Comparison of ENCODE assay signal across 8 cellular contexts in genomic region chr10:84328303-84329093, GRCh38. TPM values are rescaled to one million over a fixed set of nuclear protein-coding genes. Genes with fewer than 3 reads are reported as not detected.
A peak's percentile ranks its signal among the peaks of the same experiment; 100 is the strongest.
DNase-seq lines count a peak whose midpoint lies in the region; ATAC-seq and TF ChIP-seq lines count a peak whose summit lies in the region.

CCSER2 (plus strand) TSS chr10:84328589; CDS start chr10:84371053, 42,464 bp downstream.

- DNase-seq in ELR (ENCODE audit: low read depth) (peak; percentile 96), SHP77 treated with DMSO at 0.1 percent for 48 hours (lab: John Stamatoyannopoulos, UW) (peak; percentile 63), activated gamma-delta T cell treated with Interleukin-2 at 50 U/mL for 16 hours (peak; percentile 90), fibroblast of villous mesenchyme (ENCODE audit: low read depth) (peak; percentile 96), neural progenitor cell (ENCODE audit: low spot score) (peak; percentile 98)

- peak; percentile 50 for ATAC-seq in GM21786 (IDR thresholded peaks at IDR 0.05; ENCODE audit: unreplicated experiment)

- H3K4me2 ChIP-seq in neural progenitor cell, result peak within 1 kb of the TSS; percentile 89

- H2AFZ ChIP-seq in neural progenitor cell (replicated peaks), result peak within 1 kb of the TSS; percentile 83

- peak within 1 kb of the TSS; percentile 98 for H3K27ac Mint-ChIP-seq in neural progenitor cell

- H3K27ac ChIP-seq in KOPT-K1 (ENCODE audit: low read depth, low read length, poor library complexity, severe bottlenecking), result peak within 1 kb of the TSS; percentile 68
- peak within 1 kb of the TSS; percentile 94 for H3K27ac ChIP-seq in neural progenitor cell
- peak within 1 kb of the TSS; percentile 62 for H3K27ac ChIP-seq in stomach smooth muscle (ENCODE audit: low read length)

- no peaks in the 10 kb centered on the region for H3K27me3 ChIP-seq in neural progenitor cell
- no peaks in the 10 kb centered on the region for H3K27me3 ChIP-seq in stomach smooth muscle (ENCODE audit: control insufficient read depth in 1 of 2, insufficient read depth in 2 of 2, low read length in 2 of 2)

- H4K20me1 ChIP-seq in neural progenitor cell (ENCODE audit: low read depth), result peaks cover 30% of the 10 kb centered on the region

- peak within 1 kb of the TSS; percentile 73 for H3K4me3 ChIP-seq in fibroblast of villous mesenchyme (ENCODE audit: low read depth, low read length)
- H3K4me3 ChIP-seq in neural progenitor cell, result peak within 1 kb of the TSS; percentile 76
- peak within 1 kb of the TSS; percentile 69 to 79 for H3K4me3 ChIP-seq in stomach smooth muscle (ENCODE audit: low read length in 2 of 2)

- H3K36me3 Mint-ChIP-seq in neural progenitor cell, result no peaks in the 10 kb centered on the region

- TF ChIP-seq CTCF in fibroblast of villous mesenchyme (IDR thresholded peaks at IDR 0.05; ENCODE audit: insufficient read depth, low read depth, low read length) (no peak), neural progenitor cell (IDR thresholded peaks at IDR 0.05) (peak; percentile 30)

- H3K9me3 ChIP-seq in KOPT-K1 (ENCODE audit: insufficient read depth, low read length, poor library complexity, severe bottlenecking), result no peaks in the 10 kb centered on the region
- H3K9me3 ChIP-seq in neural progenitor cell (ENCODE audit: low read depth), result no peaks in the 10 kb centered on the region
- no peaks in the 10 kb centered on the region for H3K9me3 ChIP-seq in stomach smooth muscle (ENCODE audit: control insufficient read depth in 2 of 2, low read length in 2 of 2)

- peaks cover 28% of the 10 kb centered on the region for H3K4me1 Mint-ChIP-seq in neural progenitor cell

- H3K9ac ChIP-seq in neural progenitor cell, result peak within 1 kb of the TSS; percentile 69
- H3K9ac ChIP-seq in stomach smooth muscle (ENCODE audit: low read length in 2 of 2), result peak within 1 kb of the TSS; percentile 70 to 72

- peaks cover 46% of the 10 kb centered on the region for H3K79me2 ChIP-seq in neural progenitor cell (ENCODE audit: low read depth)

- H3K27me3 Mint-ChIP-seq in neural progenitor cell (ENCODE audit: insufficient read depth, low read depth), result no peaks in the 10 kb centered on the region

- H3F3A ChIP-seq in neural progenitor cell (ENCODE audit: low read depth), result peaks cover 21% of the 10 kb centered on the region

- H3K9me3 Mint-ChIP-seq in neural progenitor cell, result no peaks in the 10 kb centered on the region

- H3K36me3 ChIP-seq in KOPT-K1 (ENCODE audit: insufficient read depth, low read length) (no peaks in the 10 kb centered on the region), neural progenitor cell (no peaks in the 10 kb centered on the region), stomach smooth muscle (ENCODE audit: control insufficient read depth in 2 of 2, insufficient read depth in 2 of 2, low read length in 2 of 2) (no peaks in the 10 kb centered on the region)

- peak within 1 kb of the TSS; percentile 99 for H3K4me3 Mint-ChIP-seq in neural progenitor cell

- H3K4me1 ChIP-seq in neural progenitor cell (peaks cover 22% of the 10 kb centered on the region), stomach smooth muscle (ENCODE audit: control insufficient read depth, insufficient read depth, low read length) (peaks cover 11% of the 10 kb centered on the region)

RNA-seq across cellular contexts. Expression of gene CCSER2, which starts in this region (rescaled TPM):
- 34.8 and 48.4 TPM in 2 replicates for total RNA-seq in fibroblast of villous mesenchyme
- total RNA-seq in neural progenitor cell (ENCODE audit: low replicate concordance), result 24.0 and 39.3 TPM in 2 replicates

Comparison
In these comparisons a context has a peak if more than half of its experiments do, and no peak if none do; other contexts are left out.
1. Peak in every context shown above with its lines: DNase-seq, ATAC-seq, H3K4me3 ChIP-seq and H3K27ac ChIP-seq.